In genomic region chr6:136677344-136677743, GRCh38 we compare ENCODE assay signal across 23 cellular contexts.
"Had no signal": no experiment of that assay in that cellular context is flagged by ENCODE, and none has a peak within 500 bp of the region (broad histone marks: within the 10 kb centered on the region; RNA-seq: fewer than 3 reads in every experiment).

No MANE protein-coding gene starts in this region.

- H3K27ac ChIP-seq: left ventricle myocardium inferior, psoas muscle, right atrium auricular region, WERI-Rb-1 had no signal

- FAIRE-seq: colon, pancreas, TTC549, urothelium cell line had no signal

- ATAC-seq: psoas muscle had no signal

- H3K27me3 ChIP-seq: pancreas, right atrium auricular region, thyroid gland had no signal

- H3K4me3 ChIP-seq: left ventricle myocardium inferior, pancreas, psoas muscle, right atrium auricular region, thyroid gland had no signal

- H3K36me3 Mint-ChIP-seq: brain had no signal

- H3K4me1 ChIP-seq: psoas muscle, right atrium auricular region, thyroid gland had no signal

- H3K36me3 ChIP-seq: left ventricle myocardium inferior, pancreas, right atrium auricular region, thyroid gland, WERI-Rb-1 had no signal

- H3K9me3 ChIP-seq: left ventricle myocardium inferior, pancreas, psoas muscle, right atrium auricular region, thyroid gland had no signal

- H3K4me1 Mint-ChIP-seq: activated naive CD4-positive, alpha-beta T cell treated with anti-CD3 and anti-CD28 coated beads, Interleukin-2, amount 50 U/mL, for 24 hours; brain; nephron progenitor cell had no signal

- DNase-seq: activated CD4-positive, CD25-positive, alpha-beta regulatory T cell treated with anti-CD3 and anti-CD28 coated beads, Interleukin-2, amount 50 U/mL, for 72 hours; activated gamma-delta T cell treated with Interleukin-2 at 50 U/mL for 16 hours; activated T-cell treated with anti-CD3 and anti-CD28 coated beads, Interleukin-2, amount 50 U/mL, for 1 hour; aorta; central memory CD4-positive, alpha-beta T cell; effector memory CD4-positive, alpha-beta T cell; foreskin melanocyte; left ventricle myocardium inferior; nephron progenitor cell; pancreas; psoas muscle; stimulated activated CD4-positive, alpha-beta T cell treated with anti-CD3 and anti-CD28 coated beads, Interleukin-4, amount 100 ng/mL, for 4 hours; substantia nigra; thyroid gland; WERI-Rb-1 had no signal

- H3K27ac Mint-ChIP-seq: activated naive CD4-positive, alpha-beta T cell treated with anti-CD3 and anti-CD28 coated beads, Interleukin-2, amount 50 U/mL, for 24 hours; brain; nephron progenitor cell; stimulated activated naive CD8-positive, alpha-beta T cell treated with anti-CD3 and anti-CD28 coated beads, Interleukin-15, Interleukin-2, amounts not matched to agents 100 ng/mL and 50 ng/mL, for 24 hours; T-helper 2 cell treated with Interferon-gamma antibody and Interleukin-4, amounts not matched to agents 5 μg/mL and 100 μg/mL, for 36 hours had no signal

- H3K27me3 Mint-ChIP-seq: activated naive CD4-positive, alpha-beta T cell treated with anti-CD3 and anti-CD28 coated beads, Interleukin-2, amount 50 U/mL, for 24 hours; brain; stimulated activated naive CD8-positive, alpha-beta T cell treated with anti-CD3 and anti-CD28 coated beads, Interleukin-15, Interleukin-2, amounts not matched to agents 100 ng/mL and 50 ng/mL, for 24 hours had no signal

- H3K9me3 Mint-ChIP-seq: T-helper 2 cell treated with Interferon-gamma antibody and Interleukin-4, amounts not matched to agents 5 μg/mL and 100 μg/mL, for 36 hours had no signal

- H3K4me3 Mint-ChIP-seq: activated naive CD4-positive, alpha-beta T cell treated with anti-CD3 and anti-CD28 coated beads, Interleukin-2, amount 50 U/mL, for 24 hours; brain; nephron progenitor cell; stimulated activated naive CD8-positive, alpha-beta T cell treated with anti-CD3 and anti-CD28 coated beads, Interleukin-15, Interleukin-2, amounts not matched to agents 100 ng/mL and 50 ng/mL, for 24 hours; T-helper 2 cell treated with Interferon-gamma antibody and Interleukin-4, amounts not matched to agents 5 μg/mL and 100 μg/mL, for 36 hours had no signal
